In genomic region chr14:75519826-75520692, GRCh38 we compare ENCODE assay signal across 16 cellular contexts. TPM values are rescaled to one million over a fixed set of nuclear protein-coding genes. Genes with fewer than 3 reads are reported as not detected.
DNase-seq lines count a peak whose midpoint lies in the region; ATAC-seq and TF ChIP-seq lines count a peak whose summit lies in the region.
"Had no signal": no experiment of that assay in that cellular context is flagged by ENCODE, and none has a peak within 500 bp of the region (broad histone marks: within the 10 kb centered on the region; RNA-seq: fewer than 3 reads in every experiment).

No MANE protein-coding gene starts in this region.

- H3K4me3 Mint-ChIP-seq in stimulated activated naive CD8-positive, alpha-beta T cell treated with anti-CD3 and anti-CD28 coated beads, Interleukin-15, Interleukin-2, amounts not matched to agents 100 ng/mL and 50 ng/mL, for 24 hours: no peak overlapping the region
- H3K4me3 Mint-ChIP-seq in effector memory CD8-positive, alpha-beta T cell: peak overlapping the region; percentile 2 to 100
- no peak overlapping the region for H3K4me3 Mint-ChIP-seq in type B pancreatic cell

- no peaks in the 10 kb centered on the region for H3K79me2 ChIP-seq in PC-3 (ENCODE audit: low read length)

- TF ChIP-seq CTCF in PC-3 (conservative IDR thresholded peaks at IDR 0.05; ENCODE audit: low read depth, low read length) (no peak), type B pancreatic cell (conservative IDR thresholded peaks at IDR 0.05) (no peak)

- no peaks in the 10 kb centered on the region for H3K9me2 ChIP-seq in PC-3 (replicated peaks; ENCODE audit: low read length)

- H3K36me3 Mint-ChIP-seq in stimulated activated naive CD8-positive, alpha-beta T cell treated with anti-CD3 and anti-CD28 coated beads, Interleukin-15, Interleukin-2, amounts not matched to agents 100 ng/mL and 50 ng/mL, for 24 hours (ENCODE audit: low read depth): peaks cover 24% of the 10 kb centered on the region
- peaks cover 18% of the 10 kb centered on the region for H3K36me3 Mint-ChIP-seq in effector memory CD8-positive, alpha-beta T cell (ENCODE audit: insufficient read depth)
- no peaks in the 10 kb centered on the region for H3K36me3 Mint-ChIP-seq in type B pancreatic cell

- POLR2A ChIA-PET in PC-3 (lab: Charles Lee; ENCODE audit: unreplicated experiment): no interaction called here

- CTCF ChIA-PET in PC-3 (lab: Charles Lee): no interaction called here

- peaks cover 64% of the 10 kb centered on the region for H3K4me1 Mint-ChIP-seq in stimulated activated naive CD8-positive, alpha-beta T cell treated with anti-CD3 and anti-CD28 coated beads, Interleukin-15, Interleukin-2, amounts not matched to agents 100 ng/mL and 50 ng/mL, for 24 hours (ENCODE audit: low read depth)
- H3K4me1 Mint-ChIP-seq in effector memory CD8-positive, alpha-beta T cell (ENCODE audit: low read depth in 2 of 2): peaks cover 49 to 61% of the 10 kb centered on the region in 2 donors
- H3K4me1 Mint-ChIP-seq in type B pancreatic cell (ENCODE audit: unreplicated experiment): peaks cover 17% of the 10 kb centered on the region

- no peaks in the 10 kb centered on the region for H3K27me3 Mint-ChIP-seq in stimulated activated naive CD8-positive, alpha-beta T cell treated with anti-CD3 and anti-CD28 coated beads, Interleukin-15, Interleukin-2, amounts not matched to agents 100 ng/mL and 50 ng/mL, for 24 hours
- no peaks in the 10 kb centered on the region for H3K27me3 Mint-ChIP-seq in effector memory CD8-positive, alpha-beta T cell
- peaks cover 3% of the 10 kb centered on the region for H3K27me3 Mint-ChIP-seq in type B pancreatic cell

- H3K27me3 ChIP-seq in PC-3 (ENCODE audit: low read length): no peaks in the 10 kb centered on the region
- H3K27me3 ChIP-seq: vagina had no signal

- no peaks in the 10 kb centered on the region for H3K36me3 ChIP-seq in PC-3 (ENCODE audit: low read depth, low read length)
- H3K36me3 ChIP-seq: SJCRH30, vagina had no signal

- no peaks in the 10 kb centered on the region for H3K9me3 Mint-ChIP-seq in stimulated activated naive CD8-positive, alpha-beta T cell treated with anti-CD3 and anti-CD28 coated beads, Interleukin-15, Interleukin-2, amounts not matched to agents 100 ng/mL and 50 ng/mL, for 24 hours
- no peaks in the 10 kb centered on the region for H3K9me3 Mint-ChIP-seq in effector memory CD8-positive, alpha-beta T cell
- H3K9me3 Mint-ChIP-seq in type B pancreatic cell: peaks cover 5% of the 10 kb centered on the region

- H3K4me2 ChIP-seq in PC-3 (ENCODE audit: low read length): peak overlapping the region; percentile 36; the same call in 1 of the 2 replicates

- no TSS peak for BruUV-seq in PC-3 (replicated peaks; lab: Mats Ljungman, UMichigan)

- intact Hi-C loops in PC-3 (cut with micrococcal nuclease): no loop called here

- H3K4me1 ChIP-seq in PC-3 (ENCODE audit: insufficient read depth, low read length): peaks cover 43% of the 10 kb centered on the region
- H3K4me1 ChIP-seq: SJCRH30 had no signal

- peak overlapping the region; percentile 38 for H3K27ac Mint-ChIP-seq in stimulated activated naive CD8-positive, alpha-beta T cell treated with anti-CD3 and anti-CD28 coated beads, Interleukin-15, Interleukin-2, amounts not matched to agents 100 ng/mL and 50 ng/mL, for 24 hours
- peak overlapping the region; percentile 41 to 98 for H3K27ac Mint-ChIP-seq in effector memory CD8-positive, alpha-beta T cell
- H3K27ac Mint-ChIP-seq in type B pancreatic cell: peak overlapping the region; percentile 88

- H3F3A ChIP-seq in PC-3 (ENCODE audit: low read length, unreplicated experiment): no peaks in the 10 kb centered on the region

- H3K27ac ChIP-seq in PC-3 (ENCODE audit: low read length) (no peak overlapping the region), substantia nigra (ENCODE audit: low read depth, low read length, poor library complexity, severe bottlenecking) (no peak overlapping the region)
- H3K27ac ChIP-seq: epithelial cell of prostate, SJCRH30, vagina had no signal

- no peak overlapping the region for H3K9ac ChIP-seq in PC-3 (ENCODE audit: low read length)

- no peak for ATAC-seq in stimulated activated naive CD8-positive, alpha-beta T cell treated with anti-CD3 and anti-CD28 coated beads, Interleukin-15, Interleukin-2, amounts not matched to agents 100 U/mL and 50 U/mL, for 24 hours
- ATAC-seq in PC-3 (peak; percentile 85), HG02588 (IDR thresholded peaks at IDR 0.05; ENCODE audit: unreplicated experiment) (no peak)
- no peak for ATAC-seq in effector memory CD8-positive, alpha-beta T cell (replicated peaks)
- ATAC-seq: sciatic nerve had no signal

- no peak overlapping the region for H2AFZ ChIP-seq in PC-3 (ENCODE audit: low read length)

- no peak for DNase-seq in stimulated activated naive CD8-positive, alpha-beta T cell treated with anti-CD3 and anti-CD28 coated beads, Interleukin-15, Interleukin-2, amounts not matched to agents 100 U/mL and 50 U/mL, for 24 hours
- DNase-seq in PC-3 (peak; percentile 73), type B pancreatic cell (ENCODE audit: extremely low spot score, unreplicated experiment) (no peak), substantia nigra (lab: John Stamatoyannopoulos, UW) (no peak)
- no peak for DNase-seq in effector memory CD8-positive, alpha-beta T cell
- no peak for DNase-seq in activated effector memory CD4-positive, alpha-beta T cell treated with anti-CD3 and anti-CD28 coated beads, Interleukin-2, amount 50 U/mL, for 16 hours
- DNase-seq: activated CD4-positive, alpha-beta T cell treated with anti-CD3 and anti-CD28 coated beads for 4 hours; NCI-H1048; NCI-H748 treated with DMSO at 0.1 percent for 48 hours had no signal

- H4K20me1 ChIP-seq in PC-3 (ENCODE audit: low read length): no peaks in the 10 kb centered on the region

- H3K9me3 ChIP-seq in PC-3 (ENCODE audit: low read length): no peaks in the 10 kb centered on the region
- H3K9me3 ChIP-seq: SJCRH30, vagina had no signal

- no peak overlapping the region for H3K4me3 ChIP-seq in PC-3 (ENCODE audit: low read length)
- H3K4me3 ChIP-seq: SJCRH30, vagina had no signal

RNA-seq across cellular contexts. Expression of gene BATF, which starts 2.2 kb away (rescaled TPM):
- not detected in 2 replicates for total RNA-seq in PC-3 (2014; rRNA removed)
- 2.2 and 2.6 TPM in 2 replicates for total RNA-seq in type B pancreatic cell (ENCODE audit: low replicate concordance)
- total RNA-seq: astrocyte, SJCRH30 had no signal

RNA-seq across cellular contexts. Expression of gene FLVCR2, which starts 58.4 kb away (rescaled TPM):
- total RNA-seq in PC-3 (2014; rRNA removed) (1.8 and 3.9 TPM in 2 replicates), type B pancreatic cell (ENCODE audit: low replicate concordance) (5.6 and 11.8 TPM in 2 replicates)

Comparison
In these comparisons a context has a peak if more than half of its experiments do, and no peak if none do; other contexts are left out.
1. H3K27ac Mint-ChIP-seq: peak in every context shown above with its lines; median percentile 88 in type B pancreatic cell; 70 in effector memory CD8-positive, alpha-beta T cell; 38 in stimulated activated naive CD8-positive, alpha-beta T cell treated with anti-CD3 and anti-CD28 coated beads, Interleukin-15, Interleukin-2, amounts not matched to agents 100 ng/mL and 50 ng/mL, for 24 hours.
2. H3K4me3 Mint-ChIP-seq: peak in effector memory CD8-positive, alpha-beta T cell (2 of 2); none in stimulated activated naive CD8-positive, alpha-beta T cell treated with anti-CD3 and anti-CD28 coated beads, Interleukin-15, Interleukin-2, amounts not matched to agents 100 ng/mL and 50 ng/mL, for 24 hours (single experiment) and type B pancreatic cell (single experiment).